Comparison of ENCODE assay signal across 8 cellular contexts in genomic region chr3:105752791-105753415, GRCh38.
DNase-seq lines count a peak whose midpoint lies in the region; ATAC-seq and TF ChIP-seq lines count a peak whose summit lies in the region.

No MANE protein-coding gene starts in this region.

- no peak overlapping the region for H4K8ac ChIP-seq in neuronal stem cell (ENCODE audit: low read depth, low read length)

- no peak overlapping the region for H3K14ac ChIP-seq in neuronal stem cell (ENCODE audit: low read length)

- H3K18ac ChIP-seq in neuronal stem cell (ENCODE audit: low read length), result no peak overlapping the region

- no peaks in the 10 kb centered on the region for H3K36me3 ChIP-seq in lower lobe of right lung
- no peaks in the 10 kb centered on the region for H3K36me3 ChIP-seq in neuronal stem cell (replicated peaks in 1 of 2; ENCODE audit: control insufficient read depth in 2 of 2, insufficient read depth in 2 of 2, low read length in 2 of 2)
- H3K36me3 ChIP-seq in neural progenitor cell, result no peaks in the 10 kb centered on the region

- peaks cover 12% of the 10 kb centered on the region for H4K20me1 ChIP-seq in neural progenitor cell (ENCODE audit: low read depth)

- H3K27me3 ChIP-seq in lower lobe of right lung (ENCODE audit: low read depth) (no peaks in the 10 kb centered on the region), neuronal stem cell (ENCODE audit: control insufficient read depth in 3 of 3, insufficient read depth in 3 of 3, low read depth in 1 of 3, low read length in 3 of 3) (no peaks in the 10 kb centered on the region), neural progenitor cell (no peaks in the 10 kb centered on the region)

- no peaks in the 10 kb centered on the region for H3F3A ChIP-seq in neural progenitor cell (ENCODE audit: low read depth)

- peaks cover 9% of the 10 kb centered on the region for H3K36me3 Mint-ChIP-seq in neural progenitor cell

- H4K91ac ChIP-seq in neuronal stem cell (ENCODE audit: low read depth, low read length, poor library complexity), result no peak overlapping the region

- no peaks in the 10 kb centered on the region for H3K79me1 ChIP-seq in neuronal stem cell (ENCODE audit: low read depth, low read length)

- peaks cover 4% of the 10 kb centered on the region for H3K4me1 Mint-ChIP-seq in neural progenitor cell

- no peaks in the 10 kb centered on the region for H3K27me3 Mint-ChIP-seq in neural progenitor cell (ENCODE audit: insufficient read depth, low read depth)

- peak; percentile 65 for ATAC-seq in GM18502 (IDR thresholded peaks at IDR 0.05; ENCODE audit: poor library complexity, unreplicated experiment)
- peak; percentile 53 for ATAC-seq in HG02943 (IDR thresholded peaks at IDR 0.05; ENCODE audit: low read depth, unreplicated experiment)
- peak; percentile 51 to 68 for ATAC-seq in lower lobe of right lung
- ATAC-seq in HG03457 (IDR thresholded peaks at IDR 0.05; ENCODE audit: unreplicated experiment), result no peak

- no peak overlapping the region for H2BK120ac ChIP-seq in neuronal stem cell (ENCODE audit: low read depth, low read length)

- TF ChIP-seq CTCF in lower lobe of right lung (IDR thresholded peaks at IDR 0.05), result no peak
- TF ChIP-seq CTCF in neural progenitor cell (IDR thresholded peaks at IDR 0.05), result no peak

- H3K23ac ChIP-seq in neuronal stem cell (ENCODE audit: low read depth, low read length, poor library complexity), result no peak overlapping the region

- H3K4me3 ChIP-seq in lower lobe of right lung (no peak overlapping the region), neuronal stem cell (ENCODE audit: low read length in 2 of 2) (no peak overlapping the region), neural progenitor cell (no peak overlapping the region)

- H3K4me2 ChIP-seq in neuronal stem cell (ENCODE audit: insufficient read depth, low read length, poor library complexity, severe bottlenecking), result no peak overlapping the region
- no peak overlapping the region for H3K4me2 ChIP-seq in neural progenitor cell

- intact Hi-C loops in lower lobe of right lung (cut with DNase I), result no loop called here

- H2BK5ac ChIP-seq in neuronal stem cell (ENCODE audit: low read length), result no peak overlapping the region

- H3K9me3 Mint-ChIP-seq in neural progenitor cell, result no peaks in the 10 kb centered on the region

- no peak overlapping the region for H3K4me3 Mint-ChIP-seq in neural progenitor cell

- peaks cover 7% of the 10 kb centered on the region for H3K79me2 ChIP-seq in neural progenitor cell (ENCODE audit: low read depth)

- H3K9me3 ChIP-seq in lower lobe of right lung, result no peaks in the 10 kb centered on the region
- H3K9me3 ChIP-seq in neuronal stem cell (replicated peaks in 1 of 2; ENCODE audit: control insufficient read depth in 2 of 2, insufficient read depth in 1 of 2, low read depth in 1 of 2, low read length in 2 of 2), result no peaks in the 10 kb centered on the region
- no peaks in the 10 kb centered on the region for H3K9me3 ChIP-seq in neural progenitor cell (ENCODE audit: low read depth)

- H2BK12ac ChIP-seq in neuronal stem cell (ENCODE audit: low read length), result no peak overlapping the region

- no peak overlapping the region for H3K27ac Mint-ChIP-seq in neural progenitor cell

- WGBS in neuronal stem cell (ENCODE audit: extremely low coverage in 2 of 2, insufficient read length in 2 of 2, insufficient replicate concordance in 1 of 2), 2 donors, result no CpG with 5 or more reads among the region's 1 CpG

- H2BK15ac ChIP-seq in neuronal stem cell (ENCODE audit: low read length), result no peak overlapping the region

- no peak overlapping the region for H3K4ac ChIP-seq in neuronal stem cell (ENCODE audit: low read length)

- H2AFZ ChIP-seq in neuronal stem cell (ENCODE audit: low read length), result no peak overlapping the region
- no peak overlapping the region for H2AFZ ChIP-seq in neural progenitor cell (replicated peaks)

- peaks cover 7% of the 10 kb centered on the region for H3K4me1 ChIP-seq in lower lobe of right lung
- no peaks in the 10 kb centered on the region for H3K4me1 ChIP-seq in neuronal stem cell (ENCODE audit: control insufficient read depth in 2 of 2, insufficient read depth in 1 of 2, low read depth in 1 of 2, low read length in 2 of 2)
- peaks cover 10% of the 10 kb centered on the region for H3K4me1 ChIP-seq in neural progenitor cell

- H3K27ac ChIP-seq in lower lobe of right lung, result no peak overlapping the region
- H3K27ac ChIP-seq in neuronal stem cell (replicated peaks; ENCODE audit: low read length), result no peak overlapping the region
- no peak overlapping the region for H3K27ac ChIP-seq in neural progenitor cell

- no peak overlapping the region for H2AK5ac ChIP-seq in neuronal stem cell (ENCODE audit: low read depth, low read length)

- peak; percentile 32 for DNase-seq in activated CD4-positive, alpha-beta T cell treated with anti-CD3 and anti-CD28 coated beads, Interleukin-2, amount 50 U/mL, for 1 hour
- DNase-seq in lower lobe of right lung (no peak), neuronal stem cell (ENCODE audit: low spot score) (no peak), neural progenitor cell (ENCODE audit: low spot score) (no peak), NCI-H82 (lab: John Stamatoyannopoulos, UW) (no peak)

- H3K9ac ChIP-seq in neuronal stem cell (ENCODE audit: low read depth, low read length, poor library complexity) (no peak overlapping the region), neural progenitor cell (no peak overlapping the region)
